Comparison of ENCODE assay signal across 8 cellular contexts in genomic region chr11:561148-562003, GRCh38. TPM values are rescaled to one million over a fixed set of nuclear protein-coding genes. Genes with fewer than 3 reads are reported as not detected.
A peak's percentile ranks its signal among the peaks of the same experiment; 100 is the strongest.
DNase-seq lines count a peak whose midpoint lies in the region; ATAC-seq, FAIRE-seq and TF ChIP-seq lines count a peak whose summit lies in the region.

No MANE protein-coding gene starts in this region.

- H3K27me3 ChIP-seq in WERI-Rb-1 (ENCODE audit: insufficient read depth, low read depth, severe bottlenecking) (peaks cover 9% of the 10 kb centered on the region), heart left ventricle (peaks cover 7 to 33% (median 22%) of the 10 kb centered on the region in 9 donors)

- H3K36me3 ChIP-seq in WERI-Rb-1 (peaks cover 4% of the 10 kb centered on the region), heart left ventricle (no peaks in the 10 kb centered on the region)

- TF ChIP-seq POLR2A in heart left ventricle (IDR thresholded peaks at IDR 0.05) = no peak

- peak; percentile 96 for FAIRE-seq in HTR-8/SVneo (lab: Jason Lieb, UNC)

- intact Hi-C loops in heart left ventricle (cut with DNase I) = no loop called here

- TF ChIP-seq CTCF in WERI-Rb-1 (IDR thresholded peaks at IDR 0.05; ENCODE audit: low read depth, low read length) = no peak
- no peak for TF ChIP-seq CTCF in heart left ventricle (IDR thresholded peaks at IDR 0.05)

- no peaks in the 10 kb centered on the region for H3K9me3 ChIP-seq in WERI-Rb-1 (ENCODE audit: severe bottlenecking)
- no peaks in the 10 kb centered on the region for H3K9me3 ChIP-seq in heart left ventricle

- peak overlapping the region; percentile 53 for H3K4me3 ChIP-seq in WERI-Rb-1 (ENCODE audit: low read depth, low read length)
- H3K4me3 ChIP-seq in heart left ventricle = peak overlapping the region; percentile 64 to 96 (median 80)

- H3K4me1 ChIP-seq in heart left ventricle = peaks cover 0 to 23% (median 11%) of the 10 kb centered on the region in 12 donors

- peak; percentile 58 for DNase-seq in ELR (ENCODE audit: low read depth)
- DNase-seq in HTR-8/SVneo (ENCODE audit: insufficient read length, low spot score) = peak; percentile 53
- no peak for DNase-seq in WERI-Rb-1
- DNase-seq in heart left ventricle = peak in 3 of 5 donors; percentile 22 to 63 (median 30)
- peak; percentile 88 for DNase-seq in renal cortical epithelial cell (ENCODE audit: low read depth)
- no peak for DNase-seq in hippocampal formation (lab: John Stamatoyannopoulos, UW)
- DNase-seq in NCI-H2107 (lab: John Stamatoyannopoulos, UW) = no peak

- peak; percentile 24 for ATAC-seq in GM21447 (IDR thresholded peaks at IDR 0.05; ENCODE audit: unreplicated experiment)
- ATAC-seq in heart left ventricle = peak in 2 of 4 donors; percentile 1 to 2

- H3K27ac ChIP-seq in WERI-Rb-1 (peak overlapping the region; percentile 60), heart left ventricle (peak overlapping the region in 5 of 12 donors; percentile 24 to 60 (median 42))

- WGBS in heart left ventricle, 4 donors = 9 to 15% (median 10%) methylated on average over 20 to 67 of the region's 67 CpGs

RNA-seq across cellular contexts. Expression of gene RASSF7, which starts 0.6 kb away (rescaled TPM):
- total RNA-seq in heart left ventricle (10 to 100 TPM in 1 of 9 donors, 1 to 10 TPM in 8; 1.1 to 15.5 (median 3.3) TPM), renal cortical epithelial cell (65.7 and 110 TPM in 2 replicates)
- 10 to 100 TPM in 1 of 2 donors, 1 to 10 TPM in 1; 5.7 to 12.5 TPM for polyA plus RNA-seq in heart left ventricle

RNA-seq across cellular contexts. Expression of gene LMNTD2, which starts 0.8 kb away (rescaled TPM):
- total RNA-seq in heart left ventricle (1 to 10 TPM in 2 of 9 donors, under 1 TPM in 5, not detected in 2; 0.10 to 1.6 (median 0.36) TPM), renal cortical epithelial cell (0.69 and 1.7 TPM in 2 replicates)
- under 1 TPM; 0.32 to 0.53 TPM for polyA plus RNA-seq in heart left ventricle

RNA-seq across cellular contexts. Expression of gene PHRF1, which starts 14.9 kb away (rescaled TPM):
- 10 to 100 TPM; 11.6 to 21.3 (median 18.3) TPM for total RNA-seq in heart left ventricle
- 10 to 100 TPM; 16.1 to 18.1 TPM for polyA plus RNA-seq in heart left ventricle
- total RNA-seq in renal cortical epithelial cell = 27.4 and 40.9 TPM in 2 replicates

RNA-seq across cellular contexts. Expression of gene LRRC56, which starts 24.0 kb away (rescaled TPM):
- total RNA-seq in heart left ventricle (under 1 TPM in 7 of 9 donors, not detected in 2; 0.07 to 0.35 (median 0.20) TPM), renal cortical epithelial cell (0.17 and 2.0 TPM in 2 replicates)
- polyA plus RNA-seq in heart left ventricle = under 1 TPM; 0.19 to 0.30 TPM

RNA-seq across cellular contexts. Expression of gene HRAS, which starts 26.0 kb away (rescaled TPM):
- 10 to 100 TPM; 44.0 to 65.4 (median 55.6) TPM for total RNA-seq in heart left ventricle
- polyA plus RNA-seq in heart left ventricle = 10 to 100 TPM; 83.3 to 99.3 TPM
- 40.5 and 51.2 TPM in 2 replicates for total RNA-seq in renal cortical epithelial cell

Comparison
In these comparisons a context has a peak if more than half of its experiments do, and no peak if none do; other contexts are left out.
1. DNase-seq: peak in ELR (single experiment), HTR-8/SVneo (single experiment), heart left ventricle (3 of 5) and renal cortical epithelial cell (single experiment); none in WERI-Rb-1 (single experiment), hippocampal formation (0 of 2) and NCI-H2107 (single experiment).